In genomic region chr15:78667578-78668236, GRCh38 we compare ENCODE assay signal across 16 cellular contexts. TPM values are rescaled to one million over a fixed set of nuclear protein-coding genes. Genes with fewer than 3 reads are reported as not detected.
DNase-seq lines count a peak whose midpoint lies in the region; ATAC-seq and TF ChIP-seq lines count a peak whose summit lies in the region.
"Had no signal": no experiment of that assay in that cellular context is flagged by ENCODE, and none has a peak within 500 bp of the region (broad histone marks: within the 10 kb centered on the region; RNA-seq: fewer than 3 reads in every experiment).

No MANE protein-coding gene starts in this region.

- H3K27me3 Mint-ChIP-seq in glutamatergic neuron (ENCODE audit: unreplicated experiment) = peaks cover 15% of the 10 kb centered on the region

- H3K9me3 Mint-ChIP-seq in glutamatergic neuron (ENCODE audit: unreplicated experiment) = peaks cover 22% of the 10 kb centered on the region
- H3K9me3 Mint-ChIP-seq: CD14-positive monocyte; CD8-positive, alpha-beta memory T cell had no signal

- peak overlapping the region; percentile 83 for H3K4me2 ChIP-seq in BLaER1

- DNase-seq in D341Med (ENCODE audit: low spot score) = peak; percentile 2
- no peak for DNase-seq in glutamatergic neuron
- DNase-seq in posterior vena cava (ENCODE audit: low spot score) = peak; percentile 31
- DNase-seq in SHP77 treated with DMSO at 0.1 percent for 48 hours (lab: John Stamatoyannopoulos, UW) = no peak
- DNase-seq: Caco-2; CD8-positive, alpha-beta memory T cell; DMS53; GF-D8 had no signal

- no peaks in the 10 kb centered on the region for H3K36me3 ChIP-seq in BLaER1

- intact Hi-C loops in posterior vena cava (cut with DNase I) = no loop called here

- no peak overlapping the region for H3K4me3 ChIP-seq in BLaER1

- peak overlapping the region; percentile 81 for H3K27ac ChIP-seq in BLaER1

- no peaks in the 10 kb centered on the region for H3K36me3 Mint-ChIP-seq in glutamatergic neuron (ENCODE audit: unreplicated experiment)
- H3K36me3 Mint-ChIP-seq: CD14-positive monocyte; CD8-positive, alpha-beta memory T cell; IgD-negative memory B cell had no signal

- peak overlapping the region; percentile 25 for H3K27ac Mint-ChIP-seq in glutamatergic neuron (ENCODE audit: unreplicated experiment)
- H3K27ac Mint-ChIP-seq: B cell; CD14-positive monocyte; CD8-positive, alpha-beta memory T cell; IgD-negative memory B cell had no signal

- no peak for ATAC-seq in HG03442 (IDR thresholded peaks at IDR 0.05; ENCODE audit: unreplicated experiment)
- ATAC-seq in HG02642 (IDR thresholded peaks at IDR 0.05; ENCODE audit: poor library complexity, unreplicated experiment) = no peak
- ATAC-seq: HCT116 had no signal

- no peaks in the 10 kb centered on the region for H4K20me1 ChIP-seq in BLaER1

- peaks cover 40% of the 10 kb centered on the region for H3K4me1 Mint-ChIP-seq in glutamatergic neuron (ENCODE audit: low read depth, unreplicated experiment)
- H3K4me1 Mint-ChIP-seq: B cell; CD8-positive, alpha-beta memory T cell had no signal

- peaks cover 98% of the 10 kb centered on the region for H3K4me1 ChIP-seq in BLaER1
- H3K4me1 ChIP-seq: Caco-2 had no signal

- no peak overlapping the region for H3K4me3 Mint-ChIP-seq in glutamatergic neuron (ENCODE audit: unreplicated experiment)
- H3K4me3 Mint-ChIP-seq: B cell; CD14-positive monocyte; CD8-positive, alpha-beta memory T cell; IgD-negative memory B cell had no signal

- H3K9ac ChIP-seq in BLaER1 = peak overlapping the region; percentile 12; the same call in 1 of the 2 replicates

- no peaks in the 10 kb centered on the region for H3K27me3 ChIP-seq in BLaER1

- TF ChIP-seq CTCF in glutamatergic neuron (IDR thresholded peaks at IDR 0.05; ENCODE audit: partially characterized antibody, unreplicated experiment) = no peak

- no peaks in the 10 kb centered on the region for H3K9me3 ChIP-seq in BLaER1
- H3K9me3 ChIP-seq: Caco-2 had no signal

RNA-seq across cellular contexts. Expression of gene CHRNB4, which starts 26.7 kb away (rescaled TPM):
- total RNA-seq in glutamatergic neuron (ENCODE audit: unreplicated experiment) = 71.6 TPM
- not detected for total RNA-seq in posterior vena cava
- total RNA-seq: B cell; CD8-positive, alpha-beta memory T cell; HT-29 had no signal

RNA-seq across cellular contexts. Expression of gene CHRNA3, which starts 46.9 kb away (rescaled TPM):
- total RNA-seq in glutamatergic neuron (ENCODE audit: unreplicated experiment) = 208 TPM
- total RNA-seq in posterior vena cava = not detected
- total RNA-seq: B cell; Caco-2; CD8-positive, alpha-beta memory T cell; HT-29 had no signal

Comparison
In these comparisons a context has a peak if more than half of its experiments do, and no peak if none do; other contexts are left out.
1. DNase-seq: peak in D341Med (single experiment) and posterior vena cava (single experiment); none in glutamatergic neuron (single experiment) and SHP77 treated with DMSO at 0.1 percent for 48 hours (single experiment).
2. RNA of gene CHRNB4, which starts 26.7 kb away (total RNA-seq): 71.6 TPM in glutamatergic neuron (single experiment); not detected in posterior vena cava; every median in the first group is over 10 times any median in the second.
3. RNA of gene CHRNA3, which starts 46.9 kb away (total RNA-seq): 208 TPM in glutamatergic neuron (single experiment); not detected in posterior vena cava; every median in the first group is over 100 times any median in the second.